In genomic region chr1:46446646-46447498, GRCh38 we compare ENCODE assay signal across 8 cellular contexts. TPM values are rescaled to one million over a fixed set of nuclear protein-coding genes. Genes with fewer than 3 reads are reported as not detected.
A peak's percentile ranks its signal among the peaks of the same experiment; 100 is the strongest.
DNase-seq lines count a peak whose midpoint lies in the region; ATAC-seq and TF ChIP-seq lines count a peak whose summit lies in the region.

No MANE protein-coding gene starts in this region.

- H3K27me3 Mint-ChIP-seq in activated CD4-positive, alpha-beta T cell treated with anti-CD3 and anti-CD28 coated beads, Interleukin-2, amount 10 ng/mL, durations not matched to agents 24 days and 14 days = peaks cover 70% of the 10 kb centered on the region

- H3K4me3 ChIP-seq in AG10803 (ENCODE audit: low read length) (no peak overlapping the region), H7 (ENCODE audit: insufficient read depth, low read depth, low read length) (no peak overlapping the region), choroid plexus epithelial cell (ENCODE audit: low read depth, low read length) (no peak overlapping the region)

- TF ChIP-seq CTCF in AG10803 (conservative IDR thresholded peaks at IDR 0.05; ENCODE audit: low read length) = peak; percentile 89
- peak; percentile 98 for TF ChIP-seq CTCF in choroid plexus epithelial cell (conservative IDR thresholded peaks at IDR 0.05; ENCODE audit: low read depth, low read length)

- H3K4me1 Mint-ChIP-seq in activated CD4-positive, alpha-beta T cell treated with anti-CD3 and anti-CD28 coated beads, Interleukin-2, amount 10 ng/mL, durations not matched to agents 24 days and 14 days = peaks cover 19% of the 10 kb centered on the region

- no peak overlapping the region for H3K4me3 Mint-ChIP-seq in activated CD4-positive, alpha-beta T cell treated with anti-CD3 and anti-CD28 coated beads, Interleukin-2, amount 10 ng/mL, durations not matched to agents 24 days and 14 days

- H3K9me3 Mint-ChIP-seq in activated CD4-positive, alpha-beta T cell treated with anti-CD3 and anti-CD28 coated beads, Interleukin-2, amount 10 ng/mL, durations not matched to agents 24 days and 14 days = no peaks in the 10 kb centered on the region

- H3K36me3 ChIP-seq in H7 (replicated peaks; ENCODE audit: control insufficient read depth, insufficient read depth, low read length) = no peaks in the 10 kb centered on the region

- H3K27ac Mint-ChIP-seq in activated CD4-positive, alpha-beta T cell treated with anti-CD3 and anti-CD28 coated beads, Interleukin-2, amount 10 ng/mL, durations not matched to agents 24 days and 14 days = no peak overlapping the region

- H3K36me3 Mint-ChIP-seq in activated CD4-positive, alpha-beta T cell treated with anti-CD3 and anti-CD28 coated beads, Interleukin-2, amount 10 ng/mL, durations not matched to agents 24 days and 14 days (ENCODE audit: low read depth) = no peaks in the 10 kb centered on the region

- ATAC-seq in left lobe of liver = peak; percentile 86
- no peak for ATAC-seq in HG02610 (IDR thresholded peaks at IDR 0.05; ENCODE audit: unreplicated experiment)

- peaks cover 58% of the 10 kb centered on the region for H3K27me3 ChIP-seq in H7 (ENCODE audit: control insufficient read depth, insufficient read depth, low read length)

- DNase-seq in AG10803 (ENCODE audit: low read depth) = peak; percentile 62
- DNase-seq in H7 = peak; percentile 88
- DNase-seq in NCI-H345 treated with DMSO at 0.1 percent for 48 hours (lab: John Stamatoyannopoulos, UW; ENCODE audit: unreplicated experiment) = peak; percentile 65
- DNase-seq in activated CD4-positive, alpha-beta T cell treated with anti-CD3 and anti-CD28 coated beads, Interleukin-2, amount 10 ng/mL, durations not matched to agents 24 days and 14 days = peak; percentile 94
- peak; percentile 80 for DNase-seq in choroid plexus epithelial cell (ENCODE audit: low read depth)
- DNase-seq in left lobe of liver (ENCODE audit: low spot score) = peak; percentile 77
- peak; percentile 64 to 76 for DNase-seq in stimulated activated CD4-positive, alpha-beta T cell treated with anti-CD3 and anti-CD28 coated beads, Interleukin-4, amount 100 ng/mL, for 4 hours

- intact Hi-C loops in activated CD4-positive, alpha-beta T cell treated with anti-CD3 and anti-CD28 coated beads, Interleukin-2, amount 10 ng/mL, durations not matched to agents 24 days and 14 days (cut with micrococcal nuclease) = loop anchor here (1.0 to 2.0 kb wide), 2 partner anchors 42 to 81 kb away; partner anchors contain the start of gene DMBX1

RNA-seq across cellular contexts. Expression of gene DMBX1, which starts 42.8 kb away (rescaled TPM):
- total RNA-seq in H7 (2014; rRNA removed; shearing (Covaris generic)) = 4.2 and 5.4 TPM in 2 replicates
- 0.07 TPM in 1 of 2 replicates, not detected in the other for total RNA-seq in activated CD4-positive, alpha-beta T cell treated with anti-CD3 and anti-CD28 coated beads, Interleukin-2, amount 10 ng/mL, durations not matched to agents 24 days and 14 days
- not detected for total RNA-seq in left lobe of liver

RNA-seq across cellular contexts. Expression of gene FAAH, which starts 52.8 kb away (rescaled TPM):
- total RNA-seq in H7 (2014; rRNA removed; shearing (Covaris generic)) = 12.6 and 19.8 TPM in 2 replicates
- 4.6 and 6.8 TPM in 2 replicates for total RNA-seq in activated CD4-positive, alpha-beta T cell treated with anti-CD3 and anti-CD28 coated beads, Interleukin-2, amount 10 ng/mL, durations not matched to agents 24 days and 14 days
- total RNA-seq in left lobe of liver = 38.9 TPM
